Comparison of ENCODE assay signal across 8 cellular contexts in genomic region chr21:24514081-24514733, GRCh38.
DNase-seq lines count a peak whose midpoint lies in the region; ATAC-seq and TF ChIP-seq lines count a peak whose summit lies in the region.

No MANE protein-coding gene starts in this region.

- DNase-seq in GM03348 (ENCODE audit: low spot score) (peak; percentile 1), NB4 (ENCODE audit: low read depth) (peak; percentile 4), WERI-Rb-1 (no peak), midbrain (lab: John Stamatoyannopoulos, UW) (peak; percentile 33), left colon (no peak)
- no peak for DNase-seq in stimulated activated CD8-positive, alpha-beta memory T cell treated with anti-CD3 and anti-CD28 coated beads, Interleukin-4, amount 100 ng/mL, for 48 hours

- no peaks in the 10 kb centered on the region for H3K36me3 ChIP-seq in WERI-Rb-1

- H3K4me3 ChIP-seq in NB4 (ENCODE audit: low read depth, low read length), result no peak overlapping the region
- no peak overlapping the region for H3K4me3 ChIP-seq in WERI-Rb-1 (ENCODE audit: low read depth, low read length)

- no peak overlapping the region for H3K27ac ChIP-seq in WERI-Rb-1

- ATAC-seq in GM18502 (IDR thresholded peaks at IDR 0.05; ENCODE audit: poor library complexity, unreplicated experiment) (no peak), left colon (no peak), HG03108 (IDR thresholded peaks at IDR 0.05; ENCODE audit: unreplicated experiment) (no peak)

- no peaks in the 10 kb centered on the region for H3K9me3 ChIP-seq in WERI-Rb-1 (ENCODE audit: severe bottlenecking)

- TF ChIP-seq CTCF in NB4 (IDR thresholded peaks at IDR 0.05; ENCODE audit: low read depth, low read length), result peak; percentile 17
- TF ChIP-seq CTCF in WERI-Rb-1 (IDR thresholded peaks at IDR 0.05; ENCODE audit: low read depth, low read length), result peak; percentile 21; the same call in 1 of the 2 replicates

- no peak for TF ChIP-seq POLR2A in NB4 (IDR thresholded peaks at IDR 0.05; ENCODE audit: extremely low read depth, insufficient read length)

- no peaks in the 10 kb centered on the region for H3K27me3 ChIP-seq in WERI-Rb-1 (ENCODE audit: insufficient read depth, low read depth, severe bottlenecking)

- intact Hi-C loops in left colon (cut with DNase I, micrococcal nuclease), result no loop called here

Comparison
In these comparisons a context has a peak if more than half of its experiments do, and no peak if none do; other contexts are left out.
1. DNase-seq: peak in GM03348 (single experiment), NB4 (single experiment) and midbrain (single experiment); none in WERI-Rb-1 (single experiment), left colon (0 of 2) and stimulated activated CD8-positive, alpha-beta memory T cell treated with anti-CD3 and anti-CD28 coated beads, Interleukin-4, amount 100 ng/mL, for 48 hours (single experiment).